ENCODE assay signal across 16 cellular contexts in the genomic region with DNA sequence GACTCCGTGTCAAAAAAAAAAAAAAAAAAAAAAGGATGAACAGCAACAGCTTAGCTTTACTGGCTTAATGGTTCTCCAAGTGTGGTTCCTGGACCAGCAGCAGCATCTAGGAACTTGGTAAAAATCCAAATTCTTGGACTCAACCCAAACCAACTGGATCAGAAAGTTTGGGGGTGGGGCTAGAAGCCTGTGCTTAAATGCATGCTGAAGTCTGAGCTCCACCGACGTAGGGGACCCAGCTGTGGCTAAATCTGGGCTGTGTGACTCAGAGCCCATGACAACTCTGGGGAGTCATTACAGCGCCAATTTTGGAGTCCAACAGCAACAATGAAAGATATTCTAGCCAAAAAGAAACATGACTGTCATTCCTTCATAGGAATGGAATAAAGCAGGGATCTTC. TPM values are rescaled to one million over a fixed set of nuclear protein-coding genes. Genes with fewer than 3 reads are reported as not detected.
DNase-seq lines count a peak whose midpoint lies in the region; ATAC-seq and TF ChIP-seq lines count a peak whose summit lies in the region.
"Had no signal": no experiment of that assay in that cellular context is flagged by ENCODE, and none has a peak within 500 bp of the region (broad histone marks: within the 10 kb centered on the region; RNA-seq: fewer than 3 reads in every experiment).

No MANE protein-coding gene starts in this region.

- no peaks in the 10 kb centered on the region for H3K36me3 ChIP-seq in left lung
- H3K36me3 ChIP-seq: vagina had no signal

- no peaks in the 10 kb centered on the region for H3K27me3 ChIP-seq in left lung
- H3K27me3 ChIP-seq: vagina had no signal

- TF ChIP-seq CTCF in coronary artery (IDR thresholded peaks at IDR 0.05), result no peak
- TF ChIP-seq CTCF in left lung (IDR thresholded peaks at IDR 0.05), result no peak

- H3K4me1 ChIP-seq in left lung, result no peaks in the 10 kb centered on the region
- H3K4me1 ChIP-seq: vagina had no signal

- ATAC-seq in left lung (peak; percentile 52), HG02571 (IDR thresholded peaks at IDR 0.05; ENCODE audit: unreplicated experiment) (no peak), GM21737 (IDR thresholded peaks at IDR 0.05; ENCODE audit: unreplicated experiment) (no peak), GM18867 (IDR thresholded peaks at IDR 0.05; ENCODE audit: unreplicated experiment) (no peak)
- ATAC-seq: stimulated activated naive B cell treated with anti-CD40 and anti-IgM and Interleukin-4, amounts not matched to agents 10 μg/mL and 1 μg/mL and 100 μg/mL, for 72 hours had no signal

- DNase-seq in AG08396 (ENCODE audit: low spot score) (peak; percentile 41), HT1080 (ENCODE audit: low read depth) (peak; percentile 50), coronary artery (ENCODE audit: low spot score) (peak; percentile 85), left lung (no peak), GDM1 (lab: John Stamatoyannopoulos, UW) (no peak)
- DNase-seq: activated CD4-positive, alpha-beta T cell treated with anti-CD3 and anti-CD28 coated beads, Interleukin-2, amount 50 U/mL, for 48 hours; activated effector memory CD4-positive, alpha-beta T cell treated with Interleukin-2 at 50 U/mL for 16 hours; H9; NCI-H1930; stimulated activated CD4-positive, alpha-beta T cell treated with anti-CD3 and anti-CD28 coated beads, Interleukin-2, amount 100 ng/mL, for 24 hours; stimulated activated naive B cell treated with anti-CD40 and anti-IgM and Interleukin-4, amounts not matched to agents 10 μg/mL and 1 μg/mL and 100 μg/mL, for 72 hours; T1000 had no signal

- H3K27ac ChIP-seq in coronary artery, result peak overlapping the region; percentile 48 to 81
- H3K27ac ChIP-seq in left lung, result no peak overlapping the region
- H3K27ac ChIP-seq: vagina had no signal

- no peaks in the 10 kb centered on the region for H3K9me3 ChIP-seq in left lung
- H3K9me3 ChIP-seq: vagina had no signal

- H3K4me3 ChIP-seq in coronary artery (no peak overlapping the region), left lung (no peak overlapping the region)
- H3K4me3 ChIP-seq: vagina had no signal

- intact Hi-C loops in left lung (cut with DNase I), result no loop called here

RNA-seq across cellular contexts. Expression of gene CHD6, which starts 13.6 kb away (rescaled TPM):
- 8.6 and 9.4 TPM in 2 replicates for total RNA-seq in HT1080 (2014; rRNA removed; shearing (Covaris generic))
- 2.7 and 5.4 TPM in 2 replicates for polyA plus RNA-seq in HT1080 (2015; cell fraction: cytosol; rRNA removed)
- 20.3 and 22.4 TPM in 2 replicates for polyA plus RNA-seq in HT1080 (2015; cell fraction: nucleus; rRNA removed)
- 10 to 100 TPM; 27.7 to 34.8 TPM for total RNA-seq in left lung

Comparison
In these comparisons a context has a peak if more than half of its experiments do, and no peak if none do; other contexts are left out.
1. DNase-seq: peak in AG08396 (single experiment), HT1080 (single experiment) and coronary artery (single experiment); none in left lung (0 of 2) and GDM1 (single experiment).
2. H3K27ac ChIP-seq: peak in coronary artery (2 of 2); none in left lung (0 of 2).